2 cellular contexts compared by ENCODE assay signal in the genomic region with DNA sequence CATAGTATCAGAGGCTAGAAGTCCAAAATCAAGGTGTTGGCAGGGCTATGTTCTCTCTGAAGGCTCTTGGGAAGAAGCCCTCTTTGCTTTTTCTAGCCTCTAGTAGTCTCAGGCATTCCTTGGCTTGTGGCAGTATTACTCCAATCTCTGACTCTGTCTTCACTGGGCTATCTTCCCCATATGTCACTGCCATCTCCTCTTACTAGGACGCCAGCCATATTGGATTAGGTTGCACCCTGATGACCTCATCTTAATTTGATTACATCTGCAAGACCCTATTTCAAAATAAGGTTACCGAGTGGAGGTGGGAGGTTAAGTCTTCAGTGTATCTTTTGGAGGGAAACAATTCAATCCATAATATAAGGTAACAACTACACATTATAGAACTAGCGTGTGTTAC.
TF ChIP-seq lines count a peak whose summit lies in the region.

No MANE protein-coding gene starts in this region.

TF ChIP-seq in A549, 52 proteins besides CTCF, POLR2A, EP300 and RAD21:
- TF ChIP-seq HDAC2 (IDR thresholded peaks at IDR 0.05) (no peak), RFX5 (IDR thresholded peaks at IDR 0.05) (no peak), EHMT2 (IDR thresholded peaks at IDR 0.05; ENCODE audit: low read depth) (no peak), ZC3H11A (IDR thresholded peaks at IDR 0.05) (no peak), HOXB5 (CRISPR knock-in tag; IDR thresholded peaks at IDR 0.05) (no peak), BCL3 (IDR thresholded peaks at IDR 0.05) (no peak), EHF (CRISPR knock-in tag; IDR thresholded peaks at IDR 0.05) (no peak), NPAS2 (CRISPR knock-in tag; IDR thresholded peaks at IDR 0.05; ENCODE audit: borderline replicate concordance) (no peak), KDM1A (IDR thresholded peaks at IDR 0.05; ENCODE audit: low read depth) (no peak), CHD2 (IDR thresholded peaks at IDR 0.05; ENCODE audit: low read length, partially characterized antibody) (no peak), BHLHE40 (IDR thresholded peaks at IDR 0.05; ENCODE audit: low read depth, low read length) (no peak), TP53 (CRISPR knock-in tag; IDR thresholded peaks at IDR 0.05) (no peak), ESRRA (IDR thresholded peaks at IDR 0.05; ENCODE audit: borderline replicate concordance, low read length) (no peak), NFE2L2 (conservative IDR thresholded peaks at IDR 0.05; ENCODE audit: low read length) (no peak), JUNB (IDR thresholded peaks at IDR 0.05) (no peak), HEYL (CRISPR knock-in tag; IDR thresholded peaks at IDR 0.05) (no peak), FOSB (CRISPR knock-in tag; IDR thresholded peaks at IDR 0.05) (no peak), KDM5A (IDR thresholded peaks at IDR 0.05) (no peak)
- TF ChIP-seq, protein P1, sequence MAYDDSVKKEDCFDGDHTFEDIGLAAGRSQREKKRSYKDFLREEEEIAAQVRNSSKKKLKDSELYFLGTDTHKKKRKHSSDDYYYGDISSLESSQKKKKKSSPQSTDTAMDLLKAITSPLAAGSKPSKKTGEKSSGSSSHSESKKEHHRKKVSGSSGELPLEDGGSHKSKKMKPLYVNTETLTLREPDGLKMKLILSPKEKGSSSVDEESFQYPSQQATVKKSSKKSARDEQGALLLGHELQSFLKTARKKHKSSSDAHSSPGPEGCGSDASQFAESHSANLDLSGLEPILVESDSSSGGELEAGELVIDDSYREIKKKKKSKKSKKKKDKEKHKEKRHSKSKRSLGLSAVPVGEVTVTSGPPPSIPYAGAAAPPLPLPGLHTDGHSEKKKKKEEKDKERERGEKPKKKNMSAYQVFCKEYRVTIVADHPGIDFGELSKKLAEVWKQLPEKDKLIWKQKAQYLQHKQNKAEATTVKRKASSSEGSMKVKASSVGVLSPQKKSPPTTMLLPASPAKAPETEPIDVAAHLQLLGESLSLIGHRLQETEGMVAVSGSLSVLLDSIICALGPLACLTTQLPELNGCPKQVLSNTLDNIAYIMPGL (CRISPR knock-in tag; IDR thresholded peaks at IDR 0.05; ENCODE audit: borderline replicate concordance), result no peak
- TF ChIP-seq, protein P2, sequence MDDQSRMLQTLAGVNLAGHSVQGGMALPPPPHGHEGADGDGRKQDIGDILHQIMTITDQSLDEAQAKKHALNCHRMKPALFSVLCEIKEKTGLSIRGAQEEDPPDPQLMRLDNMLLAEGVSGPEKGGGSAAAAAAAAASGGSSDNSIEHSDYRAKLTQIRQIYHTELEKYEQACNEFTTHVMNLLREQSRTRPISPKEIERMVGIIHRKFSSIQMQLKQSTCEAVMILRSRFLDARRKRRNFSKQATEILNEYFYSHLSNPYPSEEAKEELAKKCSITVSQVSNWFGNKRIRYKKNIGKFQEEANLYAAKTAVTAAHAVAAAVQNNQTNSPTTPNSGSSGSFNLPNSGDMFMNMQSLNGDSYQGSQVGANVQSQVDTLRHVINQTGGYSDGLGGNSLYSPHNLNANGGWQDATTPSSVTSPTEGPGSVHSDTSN (IDR thresholded peaks at IDR 0.05), result no peak

TF ChIP-seq in GM12878, 131 proteins besides CTCF, POLR2A, EP300 and RAD21:
- TF ChIP-seq NBN (IDR thresholded peaks at IDR 0.05) (no peak), CEBPB (IDR thresholded peaks at IDR 0.05; ENCODE audit: borderline replicate concordance in 1 of 2, low read depth in 2 of 2, low read length in 2 of 2) (no peak), NR2F1 (conservative IDR thresholded peaks at IDR 0.05) (no peak), ZNF274 (IDR thresholded peaks at IDR 0.05; ENCODE audit: insufficient read depth, insufficient read length) (no peak), CHD4 (IDR thresholded peaks at IDR 0.05) (no peak), NRF1 (conservative IDR thresholded peaks at IDR 0.05; ENCODE audit: low read depth, low read length) (no peak), FOXM1 (IDR thresholded peaks at IDR 0.05; ENCODE audit: low read depth, low read length) (no peak), ZNF592 (IDR thresholded peaks at IDR 0.05) (no peak), POLR2AphosphoS5 (IDR thresholded peaks at IDR 0.05; ENCODE audit: low read length) (no peak), LARP7 (IDR thresholded peaks at IDR 0.05) (no peak)
- TF ChIP-seq, protein P3, sequence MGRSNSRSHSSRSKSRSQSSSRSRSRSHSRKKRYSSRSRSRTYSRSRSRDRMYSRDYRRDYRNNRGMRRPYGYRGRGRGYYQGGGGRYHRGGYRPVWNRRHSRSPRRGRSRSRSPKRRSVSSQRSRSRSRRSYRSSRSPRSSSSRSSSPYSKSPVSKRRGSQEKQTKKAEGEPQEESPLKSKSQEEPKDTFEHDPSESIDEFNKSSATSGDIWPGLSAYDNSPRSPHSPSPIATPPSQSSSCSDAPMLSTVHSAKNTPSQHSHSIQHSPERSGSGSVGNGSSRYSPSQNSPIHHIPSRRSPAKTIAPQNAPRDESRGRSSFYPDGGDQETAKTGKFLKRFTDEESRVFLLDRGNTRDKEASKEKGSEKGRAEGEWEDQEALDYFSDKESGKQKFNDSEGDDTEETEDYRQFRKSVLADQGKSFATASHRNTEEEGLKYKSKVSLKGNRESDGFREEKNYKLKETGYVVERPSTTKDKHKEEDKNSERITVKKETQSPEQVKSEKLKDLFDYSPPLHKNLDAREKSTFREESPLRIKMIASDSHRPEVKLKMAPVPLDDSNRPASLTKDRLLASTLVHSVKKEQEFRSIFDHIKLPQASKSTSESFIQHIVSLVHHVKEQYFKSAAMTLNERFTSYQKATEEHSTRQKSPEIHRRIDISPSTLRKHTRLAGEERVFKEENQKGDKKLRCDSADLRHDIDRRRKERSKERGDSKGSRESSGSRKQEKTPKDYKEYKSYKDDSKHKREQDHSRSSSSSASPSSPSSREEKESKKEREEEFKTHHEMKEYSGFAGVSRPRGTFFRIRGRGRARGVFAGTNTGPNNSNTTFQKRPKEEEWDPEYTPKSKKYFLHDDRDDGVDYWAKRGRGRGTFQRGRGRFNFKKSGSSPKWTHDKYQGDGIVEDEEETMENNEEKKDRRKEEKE (IDR thresholded peaks at IDR 0.05), result no peak
- TF ChIP-seq, protein P4, sequence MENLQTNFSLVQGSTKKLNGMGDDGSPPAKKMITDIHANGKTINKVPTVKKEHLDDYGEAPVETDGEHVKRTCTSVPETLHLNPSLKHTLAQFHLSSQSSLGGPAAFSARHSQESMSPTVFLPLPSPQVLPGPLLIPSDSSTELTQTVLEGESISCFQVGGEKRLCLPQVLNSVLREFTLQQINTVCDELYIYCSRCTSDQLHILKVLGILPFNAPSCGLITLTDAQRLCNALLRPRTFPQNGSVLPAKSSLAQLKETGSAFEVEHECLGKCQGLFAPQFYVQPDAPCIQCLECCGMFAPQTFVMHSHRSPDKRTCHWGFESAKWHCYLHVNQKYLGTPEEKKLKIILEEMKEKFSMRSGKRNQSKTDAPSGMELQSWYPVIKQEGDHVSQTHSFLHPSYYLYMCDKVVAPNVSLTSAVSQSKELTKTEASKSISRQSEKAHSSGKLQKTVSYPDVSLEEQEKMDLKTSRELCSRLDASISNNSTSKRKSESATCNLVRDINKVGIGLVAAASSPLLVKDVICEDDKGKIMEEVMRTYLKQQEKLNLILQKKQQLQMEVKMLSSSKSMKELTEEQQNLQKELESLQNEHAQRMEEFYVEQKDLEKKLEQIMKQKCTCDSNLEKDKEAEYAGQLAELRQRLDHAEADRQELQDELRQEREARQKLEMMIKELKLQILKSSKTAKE (IDR thresholded peaks at IDR 0.05; ENCODE audit: low read depth, poor library complexity, severe bottlenecking), result no peak
- TF ChIP-seq, protein P5, sequence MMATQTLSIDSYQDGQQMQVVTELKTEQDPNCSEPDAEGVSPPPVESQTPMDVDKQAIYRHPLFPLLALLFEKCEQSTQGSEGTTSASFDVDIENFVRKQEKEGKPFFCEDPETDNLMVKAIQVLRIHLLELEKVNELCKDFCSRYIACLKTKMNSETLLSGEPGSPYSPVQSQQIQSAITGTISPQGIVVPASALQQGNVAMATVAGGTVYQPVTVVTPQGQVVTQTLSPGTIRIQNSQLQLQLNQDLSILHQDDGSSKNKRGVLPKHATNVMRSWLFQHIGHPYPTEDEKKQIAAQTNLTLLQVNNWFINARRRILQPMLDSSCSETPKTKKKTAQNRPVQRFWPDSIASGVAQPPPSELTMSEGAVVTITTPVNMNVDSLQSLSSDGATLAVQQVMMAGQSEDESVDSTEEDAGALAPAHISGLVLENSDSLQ (IDR thresholded peaks at IDR 0.05), result no peak
- TF ChIP-seq, protein P6, sequence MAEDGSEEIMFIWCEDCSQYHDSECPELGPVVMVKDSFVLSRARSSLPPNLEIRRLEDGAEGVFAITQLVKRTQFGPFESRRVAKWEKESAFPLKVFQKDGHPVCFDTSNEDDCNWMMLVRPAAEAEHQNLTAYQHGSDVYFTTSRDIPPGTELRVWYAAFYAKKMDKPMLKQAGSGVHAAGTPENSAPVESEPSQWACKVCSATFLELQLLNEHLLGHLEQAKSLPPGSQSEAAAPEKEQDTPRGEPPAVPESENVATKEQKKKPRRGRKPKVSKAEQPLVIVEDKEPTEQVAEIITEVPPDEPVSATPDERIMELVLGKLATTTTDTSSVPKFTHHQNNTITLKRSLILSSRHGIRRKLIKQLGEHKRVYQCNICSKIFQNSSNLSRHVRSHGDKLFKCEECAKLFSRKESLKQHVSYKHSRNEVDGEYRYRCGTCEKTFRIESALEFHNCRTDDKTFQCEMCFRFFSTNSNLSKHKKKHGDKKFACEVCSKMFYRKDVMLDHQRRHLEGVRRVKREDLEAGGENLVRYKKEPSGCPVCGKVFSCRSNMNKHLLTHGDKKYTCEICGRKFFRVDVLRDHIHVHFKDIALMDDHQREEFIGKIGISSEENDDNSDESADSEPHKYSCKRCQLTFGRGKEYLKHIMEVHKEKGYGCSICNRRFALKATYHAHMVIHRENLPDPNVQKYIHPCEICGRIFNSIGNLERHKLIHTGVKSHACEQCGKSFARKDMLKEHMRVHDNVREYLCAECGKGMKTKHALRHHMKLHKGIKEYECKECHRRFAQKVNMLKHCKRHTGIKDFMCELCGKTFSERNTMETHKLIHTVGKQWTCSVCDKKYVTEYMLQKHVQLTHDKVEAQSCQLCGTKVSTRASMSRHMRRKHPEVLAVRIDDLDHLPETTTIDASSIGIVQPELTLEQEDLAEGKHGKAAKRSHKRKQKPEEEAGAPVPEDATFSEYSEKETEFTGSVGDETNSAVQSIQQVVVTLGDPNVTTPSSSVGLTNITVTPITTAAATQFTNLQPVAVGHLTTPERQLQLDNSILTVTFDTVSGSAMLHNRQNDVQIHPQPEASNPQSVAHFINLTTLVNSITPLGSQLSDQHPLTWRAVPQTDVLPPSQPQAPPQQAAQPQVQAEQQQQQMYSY (CRISPR knock-in tag; IDR thresholded peaks at IDR 0.05), result no peak
